In genomic region chr19:18661346-18661745, GRCh38 we compare ENCODE assay signal across 20 cellular contexts. TPM values are rescaled to one million over a fixed set of nuclear protein-coding genes. Genes with fewer than 3 reads are reported as not detected.
DNase-seq lines count a peak whose midpoint lies in the region; ATAC-seq and TF ChIP-seq lines count a peak whose summit lies in the region.
"Had no signal": no experiment of that assay in that cellular context is flagged by ENCODE, and none has a peak within 500 bp of the region (broad histone marks: within the 10 kb centered on the region; RNA-seq: fewer than 3 reads in every experiment).

No MANE protein-coding gene starts in this region.

- no peak overlapping the region for H3K4me3 ChIP-seq in tibial artery
- H3K4me3 ChIP-seq: colonic mucosa, ovary, skin epidermis had no signal

- ATAC-seq in HG03571 (IDR thresholded peaks at IDR 0.05; ENCODE audit: unreplicated experiment) (no peak), GM19328 (IDR thresholded peaks at IDR 0.05; ENCODE audit: unreplicated experiment) (no peak), T-helper 17 cell (no peak)
- ATAC-seq: left lobe of liver had no signal

- no peak for TF ChIP-seq CTCF in chondrocyte (IDR thresholded peaks at IDR 0.05)
- TF ChIP-seq CTCF in neural crest cell (conservative IDR thresholded peaks at IDR 0.05): no peak
- no peak for TF ChIP-seq CTCF in tibial artery (IDR thresholded peaks at IDR 0.05)

- H3K27ac Mint-ChIP-seq in activated naive CD8-positive, alpha-beta T cell: peak overlapping the region; percentile 64
- H3K27ac Mint-ChIP-seq in activated naive CD8-positive, alpha-beta T cell treated with anti-CD3 and anti-CD28 coated beads for 36 hours: no peak overlapping the region
- peak overlapping the region; percentile 89 for H3K27ac Mint-ChIP-seq in chondrocyte (ENCODE audit: unreplicated experiment)
- H3K27ac Mint-ChIP-seq in neural crest cell (ENCODE audit: unreplicated experiment): no peak overlapping the region
- no peak overlapping the region for H3K27ac Mint-ChIP-seq in T-helper 17 cell

- no peak overlapping the region for H3K4me3 Mint-ChIP-seq in activated naive CD8-positive, alpha-beta T cell
- H3K4me3 Mint-ChIP-seq in activated naive CD8-positive, alpha-beta T cell treated with anti-CD3 and anti-CD28 coated beads for 36 hours: no peak overlapping the region
- no peak overlapping the region for H3K4me3 Mint-ChIP-seq in chondrocyte (ENCODE audit: unreplicated experiment)
- peak overlapping the region; percentile 15 for H3K4me3 Mint-ChIP-seq in neural crest cell
- no peak overlapping the region for H3K4me3 Mint-ChIP-seq in T-helper 17 cell
- H3K4me3 Mint-ChIP-seq: CD4-positive, CD25-positive, alpha-beta regulatory T cell had no signal

- H3K27ac ChIP-seq in tibial artery: peak overlapping the region; percentile 96 to 99
- H3K27ac ChIP-seq: colonic mucosa, ovary had no signal

- peaks cover 14 to 100% (median 95%) of the 10 kb centered on the region in 4 donors for H3K4me1 ChIP-seq in tibial artery
- H3K4me1 ChIP-seq: colonic mucosa had no signal

- H3K27me3 Mint-ChIP-seq in activated naive CD8-positive, alpha-beta T cell: no peaks in the 10 kb centered on the region
- H3K27me3 Mint-ChIP-seq in activated naive CD8-positive, alpha-beta T cell treated with anti-CD3 and anti-CD28 coated beads for 36 hours: no peaks in the 10 kb centered on the region
- H3K27me3 Mint-ChIP-seq in chondrocyte (ENCODE audit: low read depth) (no peaks in the 10 kb centered on the region), neural crest cell (ENCODE audit: low read depth) (peaks cover 6% of the 10 kb centered on the region), T-helper 17 cell (no peaks in the 10 kb centered on the region)
- H3K27me3 Mint-ChIP-seq: CD4-positive, CD25-positive, alpha-beta regulatory T cell had no signal

- no peaks in the 10 kb centered on the region for H3K27me3 ChIP-seq in tibial artery
- H3K27me3 ChIP-seq: colonic mucosa, ovary had no signal

- intact Hi-C loops in tibial artery (cut with DNase I; ENCODE audit: low total_unique reads): no loop called here

- H3K9me3 Mint-ChIP-seq in activated naive CD8-positive, alpha-beta T cell (ENCODE audit: low read depth): no peaks in the 10 kb centered on the region
- H3K9me3 Mint-ChIP-seq in activated naive CD8-positive, alpha-beta T cell treated with anti-CD3 and anti-CD28 coated beads for 36 hours: no peaks in the 10 kb centered on the region
- no peaks in the 10 kb centered on the region for H3K9me3 Mint-ChIP-seq in chondrocyte (ENCODE audit: low read depth)
- no peaks in the 10 kb centered on the region for H3K9me3 Mint-ChIP-seq in neural crest cell
- H3K9me3 Mint-ChIP-seq: CD4-positive, CD25-positive, alpha-beta regulatory T cell had no signal

- peaks cover 21% of the 10 kb centered on the region for H3K4me1 Mint-ChIP-seq in activated naive CD8-positive, alpha-beta T cell (ENCODE audit: low read depth)
- H3K4me1 Mint-ChIP-seq in activated naive CD8-positive, alpha-beta T cell treated with anti-CD3 and anti-CD28 coated beads for 36 hours: peaks cover 22% of the 10 kb centered on the region
- peaks cover 72% of the 10 kb centered on the region for H3K4me1 Mint-ChIP-seq in chondrocyte (ENCODE audit: low read depth)
- H3K4me1 Mint-ChIP-seq in neural crest cell: peaks cover 32% of the 10 kb centered on the region
- H3K4me1 Mint-ChIP-seq in T-helper 17 cell: peaks cover 27% of the 10 kb centered on the region

- H3K36me3 ChIP-seq in tibial artery: peaks cover 6 to 9% (median 6%) of the 10 kb centered on the region in 3 donors
- H3K36me3 ChIP-seq: colonic mucosa, ovary had no signal

- H3K9me3 ChIP-seq in tibial artery (no peaks in the 10 kb centered on the region), T-helper 17 cell (ENCODE audit: control insufficient read depth, low read length, poor library complexity, severe bottlenecking) (no peaks in the 10 kb centered on the region)
- H3K9me3 ChIP-seq: colonic mucosa, ovary had no signal

- peaks cover 2% of the 10 kb centered on the region for H3K36me3 Mint-ChIP-seq in activated naive CD8-positive, alpha-beta T cell
- no peaks in the 10 kb centered on the region for H3K36me3 Mint-ChIP-seq in activated naive CD8-positive, alpha-beta T cell treated with anti-CD3 and anti-CD28 coated beads for 36 hours
- H3K36me3 Mint-ChIP-seq in chondrocyte (ENCODE audit: low read depth): no peaks in the 10 kb centered on the region
- peaks cover 3% of the 10 kb centered on the region for H3K36me3 Mint-ChIP-seq in neural crest cell (ENCODE audit: low read depth)
- H3K36me3 Mint-ChIP-seq in T-helper 17 cell (ENCODE audit: low read depth): peaks cover 4% of the 10 kb centered on the region

- no peak for DNase-seq in activated naive CD8-positive, alpha-beta T cell treated with anti-CD3 and anti-CD28 coated beads for 36 hours
- DNase-seq in chondrocyte (ENCODE audit: low spot score) (no peak), neural crest cell (ENCODE audit: low read depth, low spot score) (no peak), tibial artery (no peak), T-helper 17 cell (no peak)
- DNase-seq: activated CD4-positive, alpha-beta T cell treated with anti-CD3 and anti-CD28 coated beads for 1 hour; aorta; CD4-positive, CD25-positive, alpha-beta regulatory T cell; colonic mucosa; NCI-H1417; NCI-H748 treated with DMSO at 0.1 percent for 48 hours; OCI-M1; ovary; stimulated activated CD4-positive, alpha-beta T cell treated with anti-CD3 and anti-CD28 coated beads, Interleukin-4, amount 100 ng/mL, for 24 hours; T-helper 9 cell had no signal

RNA-seq across cellular contexts. Expression of gene CRTC1, which starts 22.1 kb away (rescaled TPM):
- total RNA-seq in activated naive CD8-positive, alpha-beta T cell treated with anti-CD3 and anti-CD28 coated beads for 36 hours: 1 to 10 TPM; 5.1 TPM
- total RNA-seq in chondrocyte: 14.6 to 17.2 TPM (median 15.5 TPM) in 3 replicates
- total RNA-seq in neural crest cell: 24.1 and 25.2 TPM in 2 replicates
- total RNA-seq in T-helper 17 cell: 10 to 100 TPM; 14.4 to 15.3 TPM

RNA-seq across cellular contexts. Expression of gene KLHL26, which starts 24.5 kb away (rescaled TPM):
- total RNA-seq in activated naive CD8-positive, alpha-beta T cell treated with anti-CD3 and anti-CD28 coated beads for 36 hours: 10 to 100 TPM; 15.8 to 16.1 TPM
- total RNA-seq in chondrocyte: 6.6 to 9.8 TPM (median 8.0 TPM) in 3 replicates
- total RNA-seq in neural crest cell: 11.1 and 12.3 TPM in 2 replicates
- 10 to 100 TPM; 13.0 to 17.9 TPM for total RNA-seq in T-helper 17 cell

RNA-seq across cellular contexts. Expression of gene TMEM59L, which starts 48.7 kb away (rescaled TPM):
- not detected for total RNA-seq in activated naive CD8-positive, alpha-beta T cell treated with anti-CD3 and anti-CD28 coated beads for 36 hours
- total RNA-seq in chondrocyte (4.4 to 4.8 TPM (median 4.4 TPM) in 3 replicates), neural crest cell (6.4 and 6.5 TPM in 2 replicates), T-helper 17 cell (under 1 TPM in 1 of 2 donors, not detected in 1; 0.29 TPM)
- total RNA-seq: CD4-positive, CD25-positive, alpha-beta regulatory T cell; left lobe of liver had no signal

RNA-seq across cellular contexts. Expression of gene CRLF1, which starts 54.7 kb away (rescaled TPM):
- total RNA-seq in activated naive CD8-positive, alpha-beta T cell treated with anti-CD3 and anti-CD28 coated beads for 36 hours: not detected
- 13.2 to 21.9 TPM (median 15.3 TPM) in 3 replicates for total RNA-seq in chondrocyte
- total RNA-seq in neural crest cell: 0.68 and 1.5 TPM in 2 replicates
- not detected for total RNA-seq in T-helper 17 cell
- total RNA-seq: CD4-positive, CD25-positive, alpha-beta regulatory T cell had no signal

Comparison
In these comparisons a context has a peak if more than half of its experiments do, and no peak if none do; other contexts are left out.
1. H3K27ac Mint-ChIP-seq: peak in activated naive CD8-positive, alpha-beta T cell (single experiment) and chondrocyte (single experiment); none in activated naive CD8-positive, alpha-beta T cell treated with anti-CD3 and anti-CD28 coated beads for 36 hours (single experiment), neural crest cell (single experiment) and T-helper 17 cell (single experiment).